ENCODE assay signal across 26 cellular contexts in the genomic region with DNA sequence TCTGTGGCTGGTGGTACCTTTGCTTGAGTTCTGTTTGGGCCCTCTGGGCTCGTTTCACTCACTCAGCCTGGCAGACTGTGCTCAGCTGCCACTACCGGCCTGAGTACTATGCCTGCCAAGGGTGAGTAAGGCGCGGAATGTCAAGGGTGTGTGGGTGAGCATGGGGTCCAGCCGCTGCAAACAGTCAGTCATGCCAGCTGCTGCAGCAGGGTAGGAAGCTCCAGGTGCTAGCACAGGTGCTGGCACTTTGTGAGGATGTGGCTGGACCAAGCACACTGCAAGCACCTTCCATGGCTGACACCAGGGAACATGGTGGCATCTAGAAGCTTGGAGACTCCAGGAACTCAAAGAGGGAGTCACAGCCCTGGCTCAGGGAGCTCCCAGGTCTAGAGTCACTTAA.
DNase-seq lines count a peak whose midpoint lies in the region; ATAC-seq, FAIRE-seq and TF ChIP-seq lines count a peak whose summit lies in the region.
"Had no signal": no experiment of that assay in that cellular context is flagged by ENCODE, and none has a peak within 500 bp of the region (broad histone marks: within the 10 kb centered on the region; RNA-seq: fewer than 3 reads in every experiment).

No MANE protein-coding gene starts in this region.

- H3K4me3 ChIP-seq in HepG2 (replicated peaks in 1 of 3; ENCODE audit: insufficient read depth in 1 of 3, low read depth in 2 of 3, low read length in 3 of 3) = no peak overlapping the region
- H3K4me3 ChIP-seq in right lobe of liver = no peak overlapping the region
- no peak overlapping the region for H3K4me3 ChIP-seq in endodermal cell (ENCODE audit: low read length)
- H3K4me3 ChIP-seq: BLaER1, GM12878 had no signal

- peaks cover 12% of the 10 kb centered on the region for H3K9me3 Mint-ChIP-seq in endodermal cell
- no peaks in the 10 kb centered on the region for H3K9me3 Mint-ChIP-seq in stimulated activated memory B cell treated with anti-CD40 and anti-IgM and Interleukin-4, amounts not matched to agents 10 μg/mL and 1 μg/mL and 100 μg/mL, for 72 hours

- no peaks in the 10 kb centered on the region for H3K4me1 Mint-ChIP-seq in endodermal cell
- no peaks in the 10 kb centered on the region for H3K4me1 Mint-ChIP-seq in stimulated activated memory B cell treated with anti-CD40 and anti-IgM and Interleukin-4, amounts not matched to agents 10 μg/mL and 1 μg/mL and 100 μg/mL, for 72 hours
- H3K4me1 Mint-ChIP-seq: CD14-positive monocyte; CD4-positive, alpha-beta memory T cell; CD4-positive, CD25-positive, alpha-beta regulatory T cell; CD8-positive, alpha-beta memory T cell had no signal

- in situ Hi-C loops in HepG2 (cut with HindIII; ENCODE audit: extremely low pct_ligation_motif_present, low pct_unique_long_range_greater_than_20kb) = no loop called here

- BruUV-seq in HepG2 (replicated peaks; lab: Mats Ljungman, UMichigan) = no TSS peak

- TF ChIP-seq POLR2A in HepG2 (IDR thresholded peaks at IDR 0.05; ENCODE audit: insufficient read depth in 1 of 2, low read depth in 2 of 2, low read length in 2 of 2) (no peak), right lobe of liver (IDR thresholded peaks at IDR 0.05) (no peak)

- no peaks in the 10 kb centered on the region; the same call in 1 of the 2 replicates for H4K20me1 ChIP-seq in HepG2 (ENCODE audit: insufficient read depth, low read length)
- H4K20me1 ChIP-seq: BLaER1 had no signal

- 96% methylated on average over 5 of the region's 5 CpGs for WGBS in HepG2 (ENCODE audit: low lambda C conversion rate)
- WGBS in right lobe of liver (ENCODE audit: insufficient coverage, low coverage, low lambda C conversion rate, missing lambda C conversion rate) = no CpG with 5 or more reads among the region's 5 CpGs
- WGBS in endodermal cell (ENCODE audit: insufficient coverage in 1 of 2, insufficient read length in 1 of 2), 2 experiments = 92 to 100% methylated on average over 1 to 5 of the region's 5 CpGs

- H3K4me3 Mint-ChIP-seq in endodermal cell = no peak overlapping the region
- H3K4me3 Mint-ChIP-seq in stimulated activated memory B cell treated with anti-CD40 and anti-IgM and Interleukin-4, amounts not matched to agents 10 μg/mL and 1 μg/mL and 100 μg/mL, for 72 hours = no peak overlapping the region
- H3K4me3 Mint-ChIP-seq: CD14-positive monocyte; CD4-positive, alpha-beta memory T cell; CD4-positive, CD25-positive, alpha-beta regulatory T cell; CD8-positive, alpha-beta memory T cell had no signal

- CTCF ChIA-PET in HepG2 (lab: Yijun Ruan, JAX; ENCODE audit: low intra/inter-chr PET ratio, low total read pairs) = no interaction called here

- no peak overlapping the region for H3K27ac ChIP-seq in HepG2 (ENCODE audit: extremely low read length, insufficient read depth, low read length)
- no peak overlapping the region for H3K27ac ChIP-seq in right lobe of liver
- no peak overlapping the region for H3K27ac ChIP-seq in endodermal cell (ENCODE audit: low read depth, low read length)
- H3K27ac ChIP-seq: BLaER1 had no signal

- no peaks in the 10 kb centered on the region for H3K36me3 ChIP-seq in HepG2 (replicated peaks in 1 of 2; ENCODE audit: control insufficient read depth in 1 of 2, insufficient read depth in 2 of 2, low read length in 2 of 2)
- no peaks in the 10 kb centered on the region for H3K36me3 ChIP-seq in right lobe of liver
- H3K36me3 ChIP-seq in endodermal cell (ENCODE audit: control insufficient read depth, insufficient read depth, low read length) = no peaks in the 10 kb centered on the region
- H3K36me3 ChIP-seq: BE2C, BLaER1 had no signal

- H3K9me3 ChIP-seq in HepG2 (ENCODE audit: low read length) (no peaks in the 10 kb centered on the region), right lobe of liver (no peaks in the 10 kb centered on the region), endodermal cell (ENCODE audit: control insufficient read depth, low read length) (no peaks in the 10 kb centered on the region)
- H3K9me3 ChIP-seq: BE2C had no signal

- no peak overlapping the region for H3K4me2 ChIP-seq in HepG2 (ENCODE audit: low read depth, low read length)
- H3K4me2 ChIP-seq: BLaER1 had no signal

- no peak overlapping the region for H2AFZ ChIP-seq in HepG2 (ENCODE audit: low read length)

- H3K27me3 ChIP-seq in HepG2 (ENCODE audit: control insufficient read depth in 1 of 2, insufficient read depth in 2 of 2, low read length in 2 of 2) (no peaks in the 10 kb centered on the region), right lobe of liver (no peaks in the 10 kb centered on the region), endodermal cell (ENCODE audit: control insufficient read depth, insufficient read depth, low read length, poor library complexity, severe bottlenecking) (no peaks in the 10 kb centered on the region)
- H3K27me3 ChIP-seq: BE2C, BLaER1 had no signal

- H3K27me3 Mint-ChIP-seq in endodermal cell (ENCODE audit: insufficient read depth) = no peaks in the 10 kb centered on the region
- no peaks in the 10 kb centered on the region for H3K27me3 Mint-ChIP-seq in stimulated activated memory B cell treated with anti-CD40 and anti-IgM and Interleukin-4, amounts not matched to agents 10 μg/mL and 1 μg/mL and 100 μg/mL, for 72 hours
- H3K27me3 Mint-ChIP-seq: CD4-positive, alpha-beta memory T cell; CD4-positive, CD25-positive, alpha-beta regulatory T cell; CD8-positive, alpha-beta memory T cell had no signal

- ATAC-seq in HepG2 = no peak
- no peak for ATAC-seq in right lobe of liver
- no peak for ATAC-seq in HG03460 (IDR thresholded peaks at IDR 0.05; ENCODE audit: unreplicated experiment)
- ATAC-seq in stimulated activated memory B cell treated with anti-CD40 and anti-IgM and Interleukin-4, amounts not matched to agents 10 μg/mL and 1 μg/mL and 100 μg/mL, for 72 hours = no peak
- ATAC-seq: GM12878 had no signal

- H3K36me3 Mint-ChIP-seq in endodermal cell (ENCODE audit: low read depth) = no peaks in the 10 kb centered on the region
- H3K36me3 Mint-ChIP-seq in stimulated activated memory B cell treated with anti-CD40 and anti-IgM and Interleukin-4, amounts not matched to agents 10 μg/mL and 1 μg/mL and 100 μg/mL, for 72 hours = no peaks in the 10 kb centered on the region
- H3K36me3 Mint-ChIP-seq: CD14-positive monocyte; CD4-positive, alpha-beta memory T cell; CD4-positive, CD25-positive, alpha-beta regulatory T cell; CD8-positive, alpha-beta memory T cell had no signal

- FAIRE-seq in HepG2 (lab: Jason Lieb, UNC) = no peak
- FAIRE-seq: A204.1, GM12878, GM12892, GM18507 had no signal

- H3K27ac Mint-ChIP-seq in endodermal cell = no peak overlapping the region
- no peak overlapping the region for H3K27ac Mint-ChIP-seq in stimulated activated memory B cell treated with anti-CD40 and anti-IgM and Interleukin-4, amounts not matched to agents 10 μg/mL and 1 μg/mL and 100 μg/mL, for 72 hours
- H3K27ac Mint-ChIP-seq: CD4-positive, alpha-beta memory T cell; CD4-positive, CD25-positive, alpha-beta regulatory T cell; CD8-positive, alpha-beta memory T cell had no signal

- TF ChIP-seq RAD21 in HepG2 (CRISPR knock-in tag; IDR thresholded peaks at IDR 0.05) = no peak

- H3K9ac ChIP-seq in HepG2 (ENCODE audit: insufficient read depth, low read depth, low read length) = no peak overlapping the region
- no peak overlapping the region for H3K9ac ChIP-seq in endodermal cell (ENCODE audit: extremely low read depth, low read length, poor library complexity, severe bottlenecking)
- H3K9ac ChIP-seq: BLaER1 had no signal

- TF ChIP-seq EP300 in HepG2 (IDR thresholded peaks at IDR 0.05; ENCODE audit: low read depth in 2 of 2, low read length in 2 of 2) (no peak), HepG2 (CRISPR knock-in tag; IDR thresholded peaks at IDR 0.05; ENCODE audit: borderline replicate concordance) (no peak)

- TF ChIP-seq CTCF in HepG2 (CRISPR knock-in tag; IDR thresholded peaks at IDR 0.05) (no peak), right lobe of liver (IDR thresholded peaks at IDR 0.05) (no peak), endodermal cell (conservative IDR thresholded peaks at IDR 0.05) (no peak)

- no peak for DNase-seq in HepG2 (ENCODE audit: low spot score)
- DNase-seq in right lobe of liver = no peak
- DNase-seq in endodermal cell = peak; percentile 26
- DNase-seq: 8988T; ACHN; BE2C; C1 segment of cervical spinal cord; CD4-positive, alpha-beta memory T cell; CD4-positive, CD25-positive, alpha-beta regulatory T cell; CD8-positive, alpha-beta memory T cell; COR-L47; DMS 273 treated with DMSO at 0.1 percent for 48 hours; DMS153; DMS53; DMS79; DND-41; EL; GDM1 had no signal

- POLR2A ChIA-PET in HepG2 (lab: Yijun Ruan, JAX) = no interaction called here

- intact Hi-C loops in HepG2 (cut with micrococcal nuclease; ENCODE audit: unreplicated experiment) (no loop called here), right lobe of liver (cut with DNase I) (no loop called here)

- no peaks in the 10 kb centered on the region for H3K4me1 ChIP-seq in HepG2 (ENCODE audit: insufficient read depth, low read length)
- no peaks in the 10 kb centered on the region for H3K4me1 ChIP-seq in right lobe of liver
- H3K4me1 ChIP-seq in endodermal cell (ENCODE audit: control insufficient read depth, insufficient read depth, low read length) = no peaks in the 10 kb centered on the region
- H3K4me1 ChIP-seq: BE2C, BLaER1 had no signal

- no peaks in the 10 kb centered on the region for H3K79me2 ChIP-seq in HepG2 (ENCODE audit: insufficient read depth, low read length)

TF ChIP-seq in HepG2, 621 proteins besides CTCF, POLR2A, EP300 and RAD21:
- TF ChIP-seq TRIM24 (CRISPR knock-in tag; IDR thresholded peaks at IDR 0.05) (no peak), ZNF616 (CRISPR knock-in tag; IDR thresholded peaks at IDR 0.05; ENCODE audit: low read depth) (peak; percentile 97)
